9 cellular contexts compared by ENCODE assay signal in the genomic region with DNA sequence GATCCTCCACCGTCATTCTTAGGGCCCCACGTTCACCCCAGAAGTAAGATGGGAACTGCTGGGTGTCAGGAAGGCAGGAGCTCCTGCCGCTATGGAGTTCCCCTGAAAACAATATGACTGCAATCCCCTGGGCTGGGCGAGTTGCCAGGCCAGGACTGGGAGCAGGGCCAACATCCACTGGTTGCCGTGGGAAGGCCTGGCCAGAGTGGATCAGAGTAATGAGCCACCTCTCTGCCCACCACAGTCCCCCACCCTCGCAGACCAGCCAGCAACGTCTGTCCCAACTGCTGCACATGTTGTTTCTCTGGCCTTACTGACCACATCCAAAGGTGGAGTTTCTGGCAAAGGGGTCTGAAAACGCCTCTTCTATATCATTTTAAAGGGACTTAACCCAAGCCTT.
DNase-seq lines count a peak whose midpoint lies in the region; ATAC-seq, FAIRE-seq and TF ChIP-seq lines count a peak whose summit lies in the region.
"Had no signal": no experiment of that assay in that cellular context is flagged by ENCODE, and none has a peak within 500 bp of the region (broad histone marks: within the 10 kb centered on the region; RNA-seq: fewer than 3 reads in every experiment).

No MANE protein-coding gene starts in this region.

- no peak for ATAC-seq in HG02642 (IDR thresholded peaks at IDR 0.05; ENCODE audit: poor library complexity, unreplicated experiment)
- ATAC-seq: GM12878 had no signal

- H3K4me1 Mint-ChIP-seq in nephron = peaks cover 33% of the 10 kb centered on the region

- in situ Hi-C loops in GM13976 (cut with MboI; ENCODE audit: low sequenced_read_pairs, unreplicated experiment) = no loop called here

- DNase-seq in COR-L47 (lab: John Stamatoyannopoulos, UW) (peak; percentile 77), NCI-H2107 (lab: John Stamatoyannopoulos, UW) (peak; percentile 9), dedifferentiated amniotic fluid mesenchymal stem cell (ENCODE audit: extremely low spot score) (peak; percentile 46), GM12892 (ENCODE audit: insufficient read length) (no peak), GM13976 (ENCODE audit: low spot score) (no peak)
- no peak for DNase-seq in activated naive CD4-positive, alpha-beta T cell (lab: John Stamatoyannopoulos, UW)

- no peak for FAIRE-seq in GM12892 (lab: Jason Lieb, UNC)
- FAIRE-seq: GM12878 had no signal

- TF ChIP-seq POLR2A in GM12892 (IDR thresholded peaks at IDR 0.05; ENCODE audit: low read depth, low read length) = no peak

- TF ChIP-seq CTCF in nephron (IDR thresholded peaks at IDR 0.05; ENCODE audit: unreplicated experiment in 3 of 3) = no peak
- TF ChIP-seq CTCF in GM13976 (IDR thresholded peaks at IDR 0.05; ENCODE audit: borderline replicate concordance, control extremely low read depth, extremely low read depth, insufficient read depth, missing control alignments) = no peak

- H3K27ac Mint-ChIP-seq in nephron = peak overlapping the region in 2 of 3 experiments; percentile 47 to 49

- no peaks in the 10 kb centered on the region for H3K36me3 Mint-ChIP-seq in nephron (ENCODE audit: low read depth)

- H3K27me3 Mint-ChIP-seq in nephron (ENCODE audit: low read depth) = peaks cover 5% of the 10 kb centered on the region

- no peak overlapping the region for H3K4me3 Mint-ChIP-seq in nephron

- H3K9me3 Mint-ChIP-seq in nephron = no peaks in the 10 kb centered on the region

Comparison
In these comparisons a context has a peak if more than half of its experiments do, and no peak if none do; other contexts are left out.
1. DNase-seq: peak in COR-L47 (single experiment), NCI-H2107 (single experiment) and dedifferentiated amniotic fluid mesenchymal stem cell (single experiment); none in GM12892 (single experiment), GM13976 (single experiment) and activated naive CD4-positive, alpha-beta T cell (0 of 4).